In the genomic region with DNA sequence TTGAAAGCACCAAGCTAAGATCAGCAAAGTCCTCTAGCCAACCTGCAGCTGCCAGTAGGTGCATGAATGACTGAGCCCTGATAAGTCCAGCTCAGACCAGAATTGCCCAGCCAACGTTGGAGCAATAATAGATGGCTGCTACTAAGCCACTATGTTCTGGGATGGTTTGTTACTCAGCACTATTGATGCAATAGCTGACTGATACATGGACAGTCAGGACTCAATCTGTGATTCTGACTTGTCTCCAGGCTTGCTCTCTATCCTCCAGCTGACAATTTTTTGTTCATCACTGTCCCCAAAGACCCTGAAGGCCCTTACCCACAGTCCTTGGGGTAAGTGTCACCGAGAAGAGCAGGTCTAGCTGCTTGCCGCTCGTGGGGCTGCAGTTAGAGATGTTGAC, we compare ENCODE assay signal across 25 cellular contexts.
"Had no signal": no experiment of that assay in that cellular context is flagged by ENCODE, and none has a peak within 500 bp of the region (broad histone marks: within the 10 kb centered on the region; RNA-seq: fewer than 3 reads in every experiment).

No MANE protein-coding gene starts in this region.

- H3K9me3 Mint-ChIP-seq: activated CD8-positive, alpha-beta T cell treated with anti-CD3 and anti-CD28 coated beads for 36 hours; activated naive CD4-positive, alpha-beta T cell treated with anti-CD3 and anti-CD28 coated beads, Interleukin-2, amount 50 U/mL, for 24 hours; activated T-cell treated with anti-CD3 and anti-CD28 coated beads, Interleukin-2, amount 50 U/mL, for 72 hours had no signal

- H3K4me3 ChIP-seq: breast epithelium had no signal

- H3K4me1 ChIP-seq: breast epithelium had no signal

- H3K9me3 ChIP-seq: breast epithelium had no signal

- H3K27ac ChIP-seq: breast epithelium had no signal

- DNase-seq: activated CD4-positive, alpha-beta T cell treated with anti-CD3 and anti-CD28 coated beads, Interleukin-2, amount 10 ng/mL, durations not matched to agents 7 days and 5 days; activated CD4-positive, CD25-positive, alpha-beta regulatory T cell; activated CD8-positive, alpha-beta memory T cell treated with anti-CD3 and anti-CD28 coated beads, Interleukin-2, amount 50 U/mL, for 4 hours; activated CD8-positive, alpha-beta T cell treated with anti-CD3 and anti-CD28 coated beads for 36 hours; activated effector memory CD4-positive, alpha-beta T cell treated with Interleukin-2 at 50 U/mL for 16 hours; activated naive CD4-positive, alpha-beta T cell; activated T-cell treated with anti-CD3 and anti-CD28 coated beads, Interleukin-2, amount 50 U/mL, for 72 hours; aorta; central memory CD4-positive, alpha-beta T cell; Karpas-422; NCI-H1105 treated with DMSO at 0.1 percent for 48 hours; NCI-H1436 treated with DMSO at 0.1 percent for 48 hours; NCI-H187; NCI-H2081; NCI-H510A treated with DMSO at 0.1 percent for 48 hours; NCI-H69; NK-92 treated with Interleukin-12 subunit alpha and Interleukin-12 subunit beta, amount 100 ng/mL, for 24 hours; OCI-M1; SIG-M5; T-helper 17 cell; T-helper 9 cell had no signal

- FAIRE-seq: RCC 7860, TTC549 had no signal

- H3K36me3 Mint-ChIP-seq: activated naive CD4-positive, alpha-beta T cell treated with anti-CD3 and anti-CD28 coated beads, Interleukin-2, amount 50 U/mL, for 24 hours had no signal

- H3K4me3 Mint-ChIP-seq: activated CD4-positive, alpha-beta T cell treated with anti-CD3 and anti-CD28 coated beads, Interleukin-2, amount 10 ng/mL, durations not matched to agents 7 days and 5 days; activated CD8-positive, alpha-beta T cell treated with anti-CD3 and anti-CD28 coated beads for 36 hours; activated naive CD4-positive, alpha-beta T cell treated with anti-CD3 and anti-CD28 coated beads, Interleukin-2, amount 50 U/mL, for 24 hours; activated T-cell treated with anti-CD3 and anti-CD28 coated beads, Interleukin-2, amount 50 U/mL, for 72 hours; T-helper 17 cell had no signal

- H3K27ac Mint-ChIP-seq: activated CD4-positive, alpha-beta T cell treated with anti-CD3 and anti-CD28 coated beads, Interleukin-2, amount 10 ng/mL, durations not matched to agents 7 days and 5 days; activated CD8-positive, alpha-beta T cell treated with anti-CD3 and anti-CD28 coated beads for 36 hours; activated naive CD4-positive, alpha-beta T cell treated with anti-CD3 and anti-CD28 coated beads, Interleukin-2, amount 50 U/mL, for 24 hours; activated T-cell treated with anti-CD3 and anti-CD28 coated beads, Interleukin-2, amount 50 U/mL, for 72 hours; T-helper 17 cell had no signal

- H3K27me3 ChIP-seq: breast epithelium had no signal

- H3K36me3 ChIP-seq: breast epithelium had no signal
